Comparison of ENCODE assay signal across 8 cellular contexts in genomic region chr17:56939869-56940484, GRCh38. TPM values are rescaled to one million over a fixed set of nuclear protein-coding genes. Genes with fewer than 3 reads are reported as not detected.
DNase-seq lines count a peak whose midpoint lies in the region; ATAC-seq and TF ChIP-seq lines count a peak whose summit lies in the region.

No MANE protein-coding gene starts in this region.

- peaks cover 50% of the 10 kb centered on the region for H3K36me3 Mint-ChIP-seq in HFFc6 (ENCODE audit: low read depth)
- peaks cover 58% of the 10 kb centered on the region for H3K36me3 Mint-ChIP-seq in activated naive CD8-positive, alpha-beta T cell treated with anti-CD3 and anti-CD28 coated beads, Interleukin-2, amount 50 U/mL, for 24 hours (ENCODE audit: low read depth)

- H3K9me3 Mint-ChIP-seq in HFFc6: no peaks in the 10 kb centered on the region
- H3K9me3 Mint-ChIP-seq in activated naive CD8-positive, alpha-beta T cell treated with anti-CD3 and anti-CD28 coated beads, Interleukin-2, amount 50 U/mL, for 24 hours: no peaks in the 10 kb centered on the region

- H3K4me3 ChIP-seq in right atrium auricular region (no peak overlapping the region), gastrocnemius medialis (no peak overlapping the region)

- DNase-seq in EH (ENCODE audit: low read depth): peak; percentile 68
- DNase-seq in HFFc6: peak; percentile 48
- DNase-seq in NCI-H524 (lab: John Stamatoyannopoulos, UW): peak; percentile 63 to 78
- DNase-seq in activated naive CD8-positive, alpha-beta T cell treated with anti-CD3 and anti-CD28 coated beads, Interleukin-2, amount 50 U/mL, for 24 hours: no peak
- DNase-seq in right atrium auricular region (ENCODE audit: low spot score): no peak
- no peak for DNase-seq in gastrocnemius medialis
- no peak for DNase-seq in mesenteric fat pad (ENCODE audit: low spot score)

- peaks cover 79% of the 10 kb centered on the region for H3K36me3 ChIP-seq in right atrium auricular region
- H3K36me3 ChIP-seq in gastrocnemius medialis: peaks cover 0 to 72% of the 10 kb centered on the region in 2 donors

- H3K27me3 ChIP-seq in right atrium auricular region: no peaks in the 10 kb centered on the region
- no peaks in the 10 kb centered on the region for H3K27me3 ChIP-seq in gastrocnemius medialis

- peaks cover 32% of the 10 kb centered on the region for H3K4me1 Mint-ChIP-seq in HFFc6 (ENCODE audit: low read depth)
- peaks cover 22% of the 10 kb centered on the region for H3K4me1 Mint-ChIP-seq in activated naive CD8-positive, alpha-beta T cell treated with anti-CD3 and anti-CD28 coated beads, Interleukin-2, amount 50 U/mL, for 24 hours

- in situ Hi-C loops in gastrocnemius medialis (cut with MboI; ENCODE audit: low sequenced_read_pairs in 4 of 4): loop anchor here in 3 of 4 donors (5.0 to 10.0 kb wide), 2 partner anchors 123 to 125 kb away; no protein-coding TSS in a partner anchor

- peak; percentile 90 for TF ChIP-seq CTCF in HFFc6 (IDR thresholded peaks at IDR 0.05)
- TF ChIP-seq CTCF in right atrium auricular region (IDR thresholded peaks at IDR 0.05): peak; percentile 52 to 79
- TF ChIP-seq CTCF in gastrocnemius medialis (IDR thresholded peaks at IDR 0.05 in 4 of 5, conservative IDR thresholded peaks at IDR 0.05 in 1 of 5): peak; percentile 57 to 71 (median 68)

- H3K27ac ChIP-seq in right atrium auricular region (no peak overlapping the region), gastrocnemius medialis (no peak overlapping the region)

- peak overlapping the region; percentile 59 for H3K27ac Mint-ChIP-seq in HFFc6
- H3K27ac Mint-ChIP-seq in activated naive CD8-positive, alpha-beta T cell treated with anti-CD3 and anti-CD28 coated beads, Interleukin-2, amount 50 U/mL, for 24 hours: no peak overlapping the region

- H3K27me3 Mint-ChIP-seq in HFFc6 (ENCODE audit: insufficient read depth): no peaks in the 10 kb centered on the region
- no peaks in the 10 kb centered on the region for H3K27me3 Mint-ChIP-seq in activated naive CD8-positive, alpha-beta T cell treated with anti-CD3 and anti-CD28 coated beads, Interleukin-2, amount 50 U/mL, for 24 hours

- H3K9me3 ChIP-seq in right atrium auricular region (no peaks in the 10 kb centered on the region), gastrocnemius medialis (no peaks in the 10 kb centered on the region)

- ATAC-seq in activated naive CD8-positive, alpha-beta T cell treated with anti-CD3 and anti-CD28 coated beads, Interleukin-2, amount 50 U/mL, for 24 hours: peak; percentile 63
- peak; percentile 49 to 59 for ATAC-seq in gastrocnemius medialis
- ATAC-seq in GM19351 (IDR thresholded peaks at IDR 0.05; ENCODE audit: unreplicated experiment): no peak

- TF ChIP-seq POLR2A in gastrocnemius medialis (IDR thresholded peaks at IDR 0.05): no peak

- intact Hi-C loops in gastrocnemius medialis (cut with DNase I; ENCODE audit: low total_unique reads): loop anchor here (1.0 kb wide), 3 partner anchors 26 to 121 kb away; partner anchors contain the start of gene TRIM25

- H3K4me1 ChIP-seq in right atrium auricular region (no peaks in the 10 kb centered on the region), gastrocnemius medialis (no peaks in the 10 kb centered on the region)

- no peak overlapping the region for H3K4me3 Mint-ChIP-seq in HFFc6
- no peak overlapping the region for H3K4me3 Mint-ChIP-seq in activated naive CD8-positive, alpha-beta T cell treated with anti-CD3 and anti-CD28 coated beads, Interleukin-2, amount 50 U/mL, for 24 hours

RNA-seq across cellular contexts. Expression of gene COIL, which starts 20.9 kb away (rescaled TPM):
- total RNA-seq in HFFc6 (2021; fragmentation: NEBNext Ultra II Directional; extraction: Animal tissue kit (Norgen Biotek cat#: 25700)): 10 to 100 TPM; 13.6 to 16.4 (median 16.2) TPM
- 1 to 10 TPM; 7.3 to 7.9 TPM for total RNA-seq in right atrium auricular region
- 1 to 10 TPM; 6.3 to 9.7 (median 9.0) TPM for total RNA-seq in gastrocnemius medialis
- total RNA-seq in mesenteric fat pad: 9.9 TPM

RNA-seq across cellular contexts. Expression of gene TRIM25, which starts 26.1 kb away (rescaled TPM):
- total RNA-seq in HFFc6 (2021; fragmentation: NEBNext Ultra II Directional; extraction: Animal tissue kit (Norgen Biotek cat#: 25700)): 10 to 100 TPM; 38.8 to 43.7 (median 41.4) TPM
- total RNA-seq in right atrium auricular region: 10 to 100 TPM in 1 of 2 donors, 1 to 10 TPM in 1; 7.5 to 17.6 TPM
- total RNA-seq in gastrocnemius medialis: 10 to 100 TPM in 3 of 4 donors, 1 to 10 TPM in 1; 8.5 to 18.2 (median 15.1) TPM
- total RNA-seq in mesenteric fat pad: 114 TPM

RNA-seq across cellular contexts. Expression of gene SCPEP1, which starts 38.0 kb away (rescaled TPM):
- 10 to 100 TPM; 37.4 to 42.5 (median 39.7) TPM for total RNA-seq in HFFc6 (2021; fragmentation: NEBNext Ultra II Directional; extraction: Animal tissue kit (Norgen Biotek cat#: 25700))
- total RNA-seq in right atrium auricular region: 10 to 100 TPM; 42.3 to 54.2 TPM
- 10 to 100 TPM in 3 of 4 donors, 1 to 10 TPM in 1; 9.9 to 44.7 (median 30.2) TPM for total RNA-seq in gastrocnemius medialis
- 99.4 TPM for total RNA-seq in mesenteric fat pad

Comparison
In these comparisons a context has a peak if more than half of its experiments do, and no peak if none do; other contexts are left out.
1. DNase-seq: peak in EH (single experiment), HFFc6 (single experiment) and NCI-H524 (2 of 2); none in activated naive CD8-positive, alpha-beta T cell treated with anti-CD3 and anti-CD28 coated beads, Interleukin-2, amount 50 U/mL, for 24 hours (single experiment), right atrium auricular region (single experiment), gastrocnemius medialis (0 of 2) and mesenteric fat pad (single experiment).
2. Peak in every context shown above with its lines, with median percentiles within 50 percentile points of each other: CTCF ChIP-seq.